ENCODE assay signal across 1 cellular context in the genomic region with DNA sequence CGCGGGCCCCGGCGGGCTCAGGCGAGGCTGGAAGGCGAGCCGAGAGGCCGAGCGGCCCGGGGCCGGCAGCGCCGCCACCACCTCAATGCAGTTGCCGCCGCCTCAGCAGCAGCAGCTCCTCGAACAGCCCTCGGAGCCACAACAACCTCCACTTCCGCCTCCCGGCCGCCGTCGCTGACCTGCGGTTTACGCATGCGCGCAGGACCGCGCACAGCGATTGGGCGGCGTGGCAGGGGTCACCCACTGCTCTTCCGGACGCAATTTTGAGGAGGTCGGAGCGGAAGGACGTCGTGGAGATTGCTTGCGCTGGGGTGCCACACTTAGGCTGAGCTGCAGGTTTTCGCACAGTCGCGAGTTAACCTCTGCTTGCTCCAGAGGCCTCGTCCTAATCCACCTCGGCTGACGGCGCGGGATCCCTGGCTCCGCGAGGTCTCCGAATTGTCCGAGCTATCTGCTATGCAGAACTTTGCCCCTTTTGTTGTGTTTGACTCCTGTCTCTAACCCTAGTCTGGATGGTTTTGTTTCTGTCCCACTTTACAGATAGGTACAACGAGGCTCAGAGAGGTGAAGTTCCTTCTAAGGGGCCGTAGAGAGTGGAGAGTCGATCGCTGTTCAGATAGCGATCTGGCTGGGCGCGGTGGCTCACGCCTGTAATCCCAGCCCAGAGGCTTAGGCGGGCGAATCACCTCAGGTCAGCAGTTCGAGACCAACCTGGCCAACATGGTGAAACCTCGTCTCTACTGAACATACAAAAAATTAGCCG.
TF ChIP-seq lines count a peak whose summit lies in the region.

A gene (plus strand): TSS at position 243 of the 763 bp plus-strand sequence. CDS start 6,657 bp downstream, outside the sequence.
A gene with protein sequence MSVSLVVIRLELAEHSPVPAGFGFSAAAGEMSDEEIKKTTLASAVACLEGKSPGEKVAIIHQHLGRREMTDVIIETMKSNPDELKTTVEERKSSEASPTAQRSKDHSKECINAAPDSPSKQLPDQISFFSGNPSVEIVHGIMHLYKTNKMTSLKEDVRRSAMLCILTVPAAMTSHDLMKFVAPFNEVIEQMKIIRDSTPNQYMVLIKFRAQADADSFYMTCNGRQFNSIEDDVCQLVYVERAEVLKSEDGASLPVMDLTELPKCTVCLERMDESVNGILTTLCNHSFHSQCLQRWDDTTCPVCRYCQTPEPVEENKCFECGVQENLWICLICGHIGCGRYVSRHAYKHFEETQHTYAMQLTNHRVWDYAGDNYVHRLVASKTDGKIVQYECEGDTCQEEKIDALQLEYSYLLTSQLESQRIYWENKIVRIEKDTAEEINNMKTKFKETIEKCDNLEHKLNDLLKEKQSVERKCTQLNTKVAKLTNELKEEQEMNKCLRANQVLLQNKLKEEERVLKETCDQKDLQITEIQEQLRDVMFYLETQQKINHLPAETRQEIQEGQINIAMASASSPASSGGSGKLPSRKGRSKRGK (minus strand): TSS at position 146 of the 763 bp plus-strand sequence. CDS start 164 bp downstream, outside the sequence.

TF ChIP-seq in HepG2, 621 proteins besides CTCF, POLR2A, EP300 and RAD21 (continued from another document and continues in another):
- TF ChIP-seq, protein P1, sequence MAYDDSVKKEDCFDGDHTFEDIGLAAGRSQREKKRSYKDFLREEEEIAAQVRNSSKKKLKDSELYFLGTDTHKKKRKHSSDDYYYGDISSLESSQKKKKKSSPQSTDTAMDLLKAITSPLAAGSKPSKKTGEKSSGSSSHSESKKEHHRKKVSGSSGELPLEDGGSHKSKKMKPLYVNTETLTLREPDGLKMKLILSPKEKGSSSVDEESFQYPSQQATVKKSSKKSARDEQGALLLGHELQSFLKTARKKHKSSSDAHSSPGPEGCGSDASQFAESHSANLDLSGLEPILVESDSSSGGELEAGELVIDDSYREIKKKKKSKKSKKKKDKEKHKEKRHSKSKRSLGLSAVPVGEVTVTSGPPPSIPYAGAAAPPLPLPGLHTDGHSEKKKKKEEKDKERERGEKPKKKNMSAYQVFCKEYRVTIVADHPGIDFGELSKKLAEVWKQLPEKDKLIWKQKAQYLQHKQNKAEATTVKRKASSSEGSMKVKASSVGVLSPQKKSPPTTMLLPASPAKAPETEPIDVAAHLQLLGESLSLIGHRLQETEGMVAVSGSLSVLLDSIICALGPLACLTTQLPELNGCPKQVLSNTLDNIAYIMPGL (CRISPR knock-in tag; IDR thresholded peaks at IDR 0.05; ENCODE audit: borderline replicate concordance in 1 of 2, low read depth in 1 of 2) = peak; percentile 69 to 85
- TF ChIP-seq ZNF569 (CRISPR knock-in tag; IDR thresholded peaks at IDR 0.05; ENCODE audit: borderline replicate concordance) (no peak), SMARCE1 (IDR thresholded peaks at IDR 0.05; ENCODE audit: borderline replicate concordance) (no peak), ZNF83 (CRISPR knock-in tag; IDR thresholded peaks at IDR 0.05; ENCODE audit: borderline replicate concordance) (no peak), SUZ12 (IDR thresholded peaks at IDR 0.05; ENCODE audit: low read depth, low read length) (no peak), PAX8 (CRISPR knock-in tag; IDR thresholded peaks at IDR 0.05; ENCODE audit: borderline replicate concordance) (peak; percentile 32; the same call in 1 of the 2 replicates), ZBTB7B (CRISPR knock-in tag; IDR thresholded peaks at IDR 0.05) (0 out of 2 replicates have a peak, but pooled peaks have one; percentile 32), CEBPB (IDR thresholded peaks at IDR 0.05; ENCODE audit: borderline replicate concordance, low read depth, low read length) (no peak; the same call in 1 of the 2 replicates), EHMT2 (IDR thresholded peaks at IDR 0.05; ENCODE audit: borderline replicate concordance, low read depth, low read length) (no peak), KMT2A (CRISPR knock-in tag; IDR thresholded peaks at IDR 0.05) (peak; percentile 100), ZKSCAN1 (IDR thresholded peaks at IDR 0.05; ENCODE audit: low read length) (no peak), SKI (IDR thresholded peaks at IDR 0.05; ENCODE audit: partially characterized antibody) (no peak), CCDC6 (CRISPR knock-in tag; IDR thresholded peaks at IDR 0.05) (0 out of 2 replicates have a peak, but pooled peaks have one; percentile 30), ZFP1 (CRISPR knock-in tag; IDR thresholded peaks at IDR 0.05) (no peak), SRY (CRISPR knock-in tag; IDR thresholded peaks at IDR 0.05) (peak; percentile 90; the same call in 1 of the 2 replicates), YEATS4 (CRISPR knock-in tag; IDR thresholded peaks at IDR 0.05; ENCODE audit: borderline replicate concordance) (peak; percentile 84; the same call in 1 of the 2 replicates)
- TF ChIP-seq, protein P2, sequence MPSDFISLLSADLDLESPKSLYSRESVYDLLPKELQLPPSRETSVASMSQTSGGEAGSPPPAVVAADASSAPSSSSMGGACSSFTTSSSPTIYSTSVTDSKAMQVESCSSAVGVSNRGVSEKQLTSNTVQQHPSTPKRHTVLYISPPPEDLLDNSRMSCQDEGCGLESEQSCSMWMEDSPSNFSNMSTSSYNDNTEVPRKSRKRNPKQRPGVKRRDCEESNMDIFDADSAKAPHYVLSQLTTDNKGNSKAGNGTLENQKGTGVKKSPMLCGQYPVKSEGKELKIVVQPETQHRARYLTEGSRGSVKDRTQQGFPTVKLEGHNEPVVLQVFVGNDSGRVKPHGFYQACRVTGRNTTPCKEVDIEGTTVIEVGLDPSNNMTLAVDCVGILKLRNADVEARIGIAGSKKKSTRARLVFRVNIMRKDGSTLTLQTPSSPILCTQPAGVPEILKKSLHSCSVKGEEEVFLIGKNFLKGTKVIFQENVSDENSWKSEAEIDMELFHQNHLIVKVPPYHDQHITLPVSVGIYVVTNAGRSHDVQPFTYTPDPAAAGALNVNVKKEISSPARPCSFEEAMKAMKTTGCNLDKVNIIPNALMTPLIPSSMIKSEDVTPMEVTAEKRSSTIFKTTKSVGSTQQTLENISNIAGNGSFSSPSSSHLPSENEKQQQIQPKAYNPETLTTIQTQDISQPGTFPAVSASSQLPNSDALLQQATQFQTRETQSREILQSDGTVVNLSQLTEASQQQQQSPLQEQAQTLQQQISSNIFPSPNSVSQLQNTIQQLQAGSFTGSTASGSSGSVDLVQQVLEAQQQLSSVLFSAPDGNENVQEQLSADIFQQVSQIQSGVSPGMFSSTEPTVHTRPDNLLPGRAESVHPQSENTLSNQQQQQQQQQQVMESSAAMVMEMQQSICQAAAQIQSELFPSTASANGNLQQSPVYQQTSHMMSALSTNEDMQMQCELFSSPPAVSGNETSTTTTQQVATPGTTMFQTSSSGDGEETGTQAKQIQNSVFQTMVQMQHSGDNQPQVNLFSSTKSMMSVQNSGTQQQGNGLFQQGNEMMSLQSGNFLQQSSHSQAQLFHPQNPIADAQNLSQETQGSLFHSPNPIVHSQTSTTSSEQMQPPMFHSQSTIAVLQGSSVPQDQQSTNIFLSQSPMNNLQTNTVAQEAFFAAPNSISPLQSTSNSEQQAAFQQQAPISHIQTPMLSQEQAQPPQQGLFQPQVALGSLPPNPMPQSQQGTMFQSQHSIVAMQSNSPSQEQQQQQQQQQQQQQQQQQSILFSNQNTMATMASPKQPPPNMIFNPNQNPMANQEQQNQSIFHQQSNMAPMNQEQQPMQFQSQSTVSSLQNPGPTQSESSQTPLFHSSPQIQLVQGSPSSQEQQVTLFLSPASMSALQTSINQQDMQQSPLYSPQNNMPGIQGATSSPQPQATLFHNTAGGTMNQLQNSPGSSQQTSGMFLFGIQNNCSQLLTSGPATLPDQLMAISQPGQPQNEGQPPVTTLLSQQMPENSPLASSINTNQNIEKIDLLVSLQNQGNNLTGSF (CRISPR knock-in tag; IDR thresholded peaks at IDR 0.05) = no peak
- TF ChIP-seq, protein P3, sequence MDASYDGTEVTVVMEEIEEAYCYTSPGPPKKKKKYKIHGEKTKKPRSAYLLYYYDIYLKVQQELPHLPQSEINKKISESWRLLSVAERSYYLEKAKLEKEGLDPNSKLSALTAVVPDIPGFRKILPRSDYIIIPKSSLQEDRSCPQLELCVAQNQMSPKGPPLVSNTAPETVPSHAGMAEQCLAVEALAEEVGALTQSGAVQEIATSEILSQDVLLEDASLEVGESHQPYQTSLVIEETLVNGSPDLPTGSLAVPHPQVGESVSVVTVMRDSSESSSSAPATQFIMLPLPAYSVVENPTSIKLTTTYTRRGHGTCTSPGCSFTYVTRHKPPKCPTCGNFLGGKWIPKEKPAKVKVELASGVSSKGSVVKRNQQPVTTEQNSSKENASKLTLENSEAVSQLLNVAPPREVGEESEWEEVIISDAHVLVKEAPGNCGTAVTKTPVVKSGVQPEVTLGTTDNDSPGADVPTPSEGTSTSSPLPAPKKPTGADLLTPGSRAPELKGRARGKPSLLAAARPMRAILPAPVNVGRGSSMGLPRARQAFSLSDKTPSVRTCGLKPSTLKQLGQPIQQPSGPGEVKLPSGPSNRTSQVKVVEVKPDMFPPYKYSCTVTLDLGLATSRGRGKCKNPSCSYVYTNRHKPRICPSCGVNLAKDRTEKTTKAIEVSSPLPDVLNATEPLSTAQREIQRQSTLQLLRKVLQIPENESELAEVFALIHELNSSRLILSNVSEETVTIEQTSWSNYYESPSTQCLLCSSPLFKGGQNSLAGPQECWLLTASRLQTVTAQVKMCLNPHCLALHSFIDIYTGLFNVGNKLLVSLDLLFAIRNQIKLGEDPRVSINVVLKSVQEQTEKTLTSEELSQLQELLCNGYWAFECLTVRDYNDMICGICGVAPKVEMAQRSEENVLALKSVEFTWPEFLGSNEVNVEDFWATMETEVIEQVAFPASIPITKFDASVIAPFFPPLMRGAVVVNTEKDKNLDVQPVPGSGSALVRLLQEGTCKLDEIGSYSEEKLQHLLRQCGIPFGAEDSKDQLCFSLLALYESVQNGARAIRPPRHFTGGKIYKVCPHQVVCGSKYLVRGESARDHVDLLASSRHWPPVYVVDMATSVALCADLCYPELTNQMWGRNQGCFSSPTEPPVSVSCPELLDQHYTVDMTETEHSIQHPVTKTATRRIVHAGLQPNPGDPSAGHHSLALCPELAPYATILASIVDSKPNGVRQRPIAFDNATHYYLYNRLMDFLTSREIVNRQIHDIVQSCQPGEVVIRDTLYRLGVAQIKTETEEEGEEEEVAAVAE (CRISPR knock-in tag; IDR thresholded peaks at IDR 0.05; ENCODE audit: borderline replicate concordance) = peak; percentile 90; the same call in 1 of the 2 replicates
- TF ChIP-seq, protein P4, sequence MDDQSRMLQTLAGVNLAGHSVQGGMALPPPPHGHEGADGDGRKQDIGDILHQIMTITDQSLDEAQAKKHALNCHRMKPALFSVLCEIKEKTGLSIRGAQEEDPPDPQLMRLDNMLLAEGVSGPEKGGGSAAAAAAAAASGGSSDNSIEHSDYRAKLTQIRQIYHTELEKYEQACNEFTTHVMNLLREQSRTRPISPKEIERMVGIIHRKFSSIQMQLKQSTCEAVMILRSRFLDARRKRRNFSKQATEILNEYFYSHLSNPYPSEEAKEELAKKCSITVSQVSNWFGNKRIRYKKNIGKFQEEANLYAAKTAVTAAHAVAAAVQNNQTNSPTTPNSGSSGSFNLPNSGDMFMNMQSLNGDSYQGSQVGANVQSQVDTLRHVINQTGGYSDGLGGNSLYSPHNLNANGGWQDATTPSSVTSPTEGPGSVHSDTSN (CRISPR knock-in tag; IDR thresholded peaks at IDR 0.05; ENCODE audit: borderline replicate concordance) = no peak
- TF ChIP-seq, protein P5, sequence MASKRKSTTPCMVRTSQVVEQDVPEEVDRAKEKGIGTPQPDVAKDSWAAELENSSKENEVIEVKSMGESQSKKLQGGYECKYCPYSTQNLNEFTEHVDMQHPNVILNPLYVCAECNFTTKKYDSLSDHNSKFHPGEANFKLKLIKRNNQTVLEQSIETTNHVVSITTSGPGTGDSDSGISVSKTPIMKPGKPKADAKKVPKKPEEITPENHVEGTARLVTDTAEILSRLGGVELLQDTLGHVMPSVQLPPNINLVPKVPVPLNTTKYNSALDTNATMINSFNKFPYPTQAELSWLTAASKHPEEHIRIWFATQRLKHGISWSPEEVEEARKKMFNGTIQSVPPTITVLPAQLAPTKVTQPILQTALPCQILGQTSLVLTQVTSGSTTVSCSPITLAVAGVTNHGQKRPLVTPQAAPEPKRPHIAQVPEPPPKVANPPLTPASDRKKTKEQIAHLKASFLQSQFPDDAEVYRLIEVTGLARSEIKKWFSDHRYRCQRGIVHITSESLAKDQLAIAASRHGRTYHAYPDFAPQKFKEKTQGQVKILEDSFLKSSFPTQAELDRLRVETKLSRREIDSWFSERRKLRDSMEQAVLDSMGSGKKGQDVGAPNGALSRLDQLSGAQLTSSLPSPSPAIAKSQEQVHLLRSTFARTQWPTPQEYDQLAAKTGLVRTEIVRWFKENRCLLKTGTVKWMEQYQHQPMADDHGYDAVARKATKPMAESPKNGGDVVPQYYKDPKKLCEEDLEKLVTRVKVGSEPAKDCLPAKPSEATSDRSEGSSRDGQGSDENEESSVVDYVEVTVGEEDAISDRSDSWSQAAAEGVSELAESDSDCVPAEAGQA (IDR thresholded peaks at IDR 0.05; ENCODE audit: low read depth) = no peak
- TF ChIP-seq, protein P5 (CRISPR knock-in tag; IDR thresholded peaks at IDR 0.05; ENCODE audit: borderline replicate concordance) = no peak
- TF ChIP-seq, protein P6, sequence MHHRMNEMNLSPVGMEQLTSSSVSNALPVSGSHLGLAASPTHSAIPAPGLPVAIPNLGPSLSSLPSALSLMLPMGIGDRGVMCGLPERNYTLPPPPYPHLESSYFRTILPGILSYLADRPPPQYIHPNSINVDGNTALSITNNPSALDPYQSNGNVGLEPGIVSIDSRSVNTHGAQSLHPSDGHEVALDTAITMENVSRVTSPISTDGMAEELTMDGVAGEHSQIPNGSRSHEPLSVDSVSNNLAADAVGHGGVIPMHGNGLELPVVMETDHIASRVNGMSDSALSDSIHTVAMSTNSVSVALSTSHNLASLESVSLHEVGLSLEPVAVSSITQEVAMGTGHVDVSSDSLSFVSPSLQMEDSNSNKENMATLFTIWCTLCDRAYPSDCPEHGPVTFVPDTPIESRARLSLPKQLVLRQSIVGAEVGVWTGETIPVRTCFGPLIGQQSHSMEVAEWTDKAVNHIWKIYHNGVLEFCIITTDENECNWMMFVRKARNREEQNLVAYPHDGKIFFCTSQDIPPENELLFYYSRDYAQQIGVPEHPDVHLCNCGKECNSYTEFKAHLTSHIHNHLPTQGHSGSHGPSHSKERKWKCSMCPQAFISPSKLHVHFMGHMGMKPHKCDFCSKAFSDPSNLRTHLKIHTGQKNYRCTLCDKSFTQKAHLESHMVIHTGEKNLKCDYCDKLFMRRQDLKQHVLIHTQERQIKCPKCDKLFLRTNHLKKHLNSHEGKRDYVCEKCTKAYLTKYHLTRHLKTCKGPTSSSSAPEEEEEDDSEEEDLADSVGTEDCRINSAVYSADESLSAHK (CRISPR knock-in tag; IDR thresholded peaks at IDR 0.05; ENCODE audit: borderline replicate concordance) = no peak
